11 cellular contexts compared by ENCODE assay signal in the genomic region with DNA sequence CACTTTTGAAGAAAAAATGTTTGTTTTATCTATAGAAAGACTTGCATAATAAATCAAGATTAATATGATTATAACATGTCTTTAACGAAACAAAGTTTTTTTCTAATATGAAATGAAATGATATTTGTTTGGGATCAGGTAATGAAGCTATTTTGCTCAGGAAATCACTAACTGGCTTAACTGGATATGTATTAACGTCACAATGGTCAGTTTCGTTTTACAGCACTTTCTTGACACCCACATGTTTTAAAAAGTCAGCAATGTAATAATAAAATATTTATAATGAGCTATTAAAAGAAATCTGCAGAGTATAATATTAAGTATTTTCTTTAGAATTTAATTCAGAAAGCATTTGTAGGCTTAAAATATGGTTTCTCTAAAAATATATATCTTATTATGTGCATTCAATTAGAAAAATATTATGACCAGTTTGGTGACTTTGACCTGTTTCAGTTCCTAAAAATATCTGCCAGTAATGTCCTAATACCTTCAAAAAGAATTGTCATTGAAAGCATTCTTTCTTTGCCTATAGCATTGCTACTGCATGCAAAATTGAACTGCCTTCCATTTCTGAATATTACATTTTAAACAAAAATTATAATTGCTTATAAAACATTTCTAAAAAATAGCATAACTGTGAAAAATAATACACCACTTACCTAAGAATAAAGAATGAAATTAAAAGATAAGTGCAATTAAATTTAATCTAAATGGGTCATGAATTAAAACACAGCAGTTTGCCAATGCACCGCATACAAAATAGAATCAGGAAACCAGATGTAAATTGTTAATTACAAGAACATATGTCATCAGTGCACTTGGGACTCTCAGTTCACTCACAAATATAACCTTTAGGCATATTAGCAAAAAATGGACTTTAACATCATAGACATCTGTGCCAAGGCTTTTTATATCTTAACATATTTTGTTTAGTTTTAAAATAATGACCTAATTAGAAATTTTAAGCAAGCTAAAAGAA. TPM values are rescaled to one million over a fixed set of nuclear protein-coding genes. Genes with fewer than 3 reads are reported as not detected.
DNase-seq lines count a peak whose midpoint lies in the region; ATAC-seq and TF ChIP-seq lines count a peak whose summit lies in the region.
"Had no signal": no experiment of that assay in that cellular context is flagged by ENCODE, and none has a peak within 500 bp of the region (broad histone marks: within the 10 kb centered on the region; RNA-seq: fewer than 3 reads in every experiment).

No MANE protein-coding gene starts in this region.

- intact Hi-C loops in psoas muscle (cut with DNase I) = no loop called here

- 43 to 56% (median 51%) methylated on average over 4 of the region's 4 CpGs for WGBS in psoas muscle, 3 donors

- H3K27me3 Mint-ChIP-seq in T-helper 17 cell = no peaks in the 10 kb centered on the region
- H3K27me3 Mint-ChIP-seq: stimulated activated memory B cell treated with anti-CD40 and anti-IgM and Interleukin-4, amounts not matched to agents 10 μg/mL and 1 μg/mL and 100 μg/mL, for 72 hours had no signal

- H3K27me3 ChIP-seq in GM06990 (replicated peaks; ENCODE audit: control insufficient read depth, insufficient read depth, low read length) (no peaks in the 10 kb centered on the region), psoas muscle (ENCODE audit: insufficient read depth in 3 of 3, low read length in 2 of 3) (no peaks in the 10 kb centered on the region)

- H3K27ac Mint-ChIP-seq in T-helper 17 cell = no peak overlapping the region
- H3K27ac Mint-ChIP-seq: naive B cell; stimulated activated memory B cell treated with anti-CD40 and anti-IgM and Interleukin-4, amounts not matched to agents 10 μg/mL and 1 μg/mL and 100 μg/mL, for 72 hours had no signal

- H3K4me3 Mint-ChIP-seq in T-helper 17 cell = no peak overlapping the region
- H3K4me3 Mint-ChIP-seq: naive B cell; stimulated activated memory B cell treated with anti-CD40 and anti-IgM and Interleukin-4, amounts not matched to agents 10 μg/mL and 1 μg/mL and 100 μg/mL, for 72 hours had no signal

- H3K4me3 ChIP-seq in GM06990 (replicated peaks; ENCODE audit: low read depth, low read length) (no peak overlapping the region), psoas muscle (no peak overlapping the region)

- ATAC-seq in GM19324 (IDR thresholded peaks at IDR 0.05; ENCODE audit: low FRiP score, unreplicated experiment) = peak; percentile 76
- peak; percentile 87 for ATAC-seq in HG02678 (IDR thresholded peaks at IDR 0.05; ENCODE audit: unreplicated experiment)
- peak; percentile 92 for ATAC-seq in HG03439 (IDR thresholded peaks at IDR 0.05; ENCODE audit: unreplicated experiment)
- ATAC-seq in T-helper 17 cell = no peak
- ATAC-seq in psoas muscle = no peak
- ATAC-seq: stimulated activated memory B cell treated with anti-CD40 and anti-IgM and Interleukin-4, amounts not matched to agents 10 μg/mL and 1 μg/mL and 100 μg/mL, for 72 hours had no signal

- DNase-seq in GM06990 (ENCODE audit: extremely low read depth, insufficient read length) (peak; percentile 43), T-helper 17 cell (no peak), A172 (ENCODE audit: low spot score) (no peak), psoas muscle (no peak)
- DNase-seq in central memory CD4-positive, alpha-beta T cell = no peak
- DNase-seq: HCEC 1CT, naive B cell had no signal

- no peak for TF ChIP-seq CTCF in GM06990 (IDR thresholded peaks at IDR 0.05; ENCODE audit: insufficient read depth, low read length, poor library complexity, severe bottlenecking)
- no peak for TF ChIP-seq CTCF in psoas muscle (IDR thresholded peaks at IDR 0.05)

- H3K27ac ChIP-seq in psoas muscle = no peak overlapping the region

- no peaks in the 10 kb centered on the region for H3K4me1 ChIP-seq in psoas muscle

- no peaks in the 10 kb centered on the region for H3K4me1 Mint-ChIP-seq in T-helper 17 cell
- H3K4me1 Mint-ChIP-seq: naive B cell; stimulated activated memory B cell treated with anti-CD40 and anti-IgM and Interleukin-4, amounts not matched to agents 10 μg/mL and 1 μg/mL and 100 μg/mL, for 72 hours had no signal

- H3K36me3 ChIP-seq in GM06990 (ENCODE audit: control insufficient read depth, insufficient read depth, low read length) (no peaks in the 10 kb centered on the region), psoas muscle (ENCODE audit: insufficient read depth in 1 of 2, low read depth in 1 of 2) (no peaks in the 10 kb centered on the region)

- no peaks in the 10 kb centered on the region for H3K9me3 ChIP-seq in T-helper 17 cell (ENCODE audit: control insufficient read depth, low read length, poor library complexity, severe bottlenecking)
- no peaks in the 10 kb centered on the region for H3K9me3 ChIP-seq in psoas muscle

- no peaks in the 10 kb centered on the region for H3K36me3 Mint-ChIP-seq in T-helper 17 cell (ENCODE audit: low read depth)
- H3K36me3 Mint-ChIP-seq: naive B cell; stimulated activated memory B cell treated with anti-CD40 and anti-IgM and Interleukin-4, amounts not matched to agents 10 μg/mL and 1 μg/mL and 100 μg/mL, for 72 hours had no signal

RNA-seq across cellular contexts. Expression of a gene that starts 31.6 kb away (rescaled TPM):
- total RNA-seq in T-helper 17 cell = 1 to 10 TPM; 3.1 to 3.2 TPM
- total RNA-seq in A172 (2014; rRNA removed; shearing (Covaris generic)) = 10.2 and 16.6 TPM in 2 replicates
- 1 to 10 TPM; 1.5 to 4.4 (median 2.7) TPM for total RNA-seq in psoas muscle
- polyA plus RNA-seq in psoas muscle = 1 to 10 TPM; 1.6 to 3.0 (median 1.8) TPM

Comparison
In these comparisons a context has a peak if more than half of its experiments do, and no peak if none do; other contexts are left out.
1. ATAC-seq: peak in GM19324 (single experiment), HG02678 (single experiment) and HG03439 (single experiment); none in T-helper 17 cell (single experiment) and psoas muscle (0 of 4).